In the genomic region with DNA sequence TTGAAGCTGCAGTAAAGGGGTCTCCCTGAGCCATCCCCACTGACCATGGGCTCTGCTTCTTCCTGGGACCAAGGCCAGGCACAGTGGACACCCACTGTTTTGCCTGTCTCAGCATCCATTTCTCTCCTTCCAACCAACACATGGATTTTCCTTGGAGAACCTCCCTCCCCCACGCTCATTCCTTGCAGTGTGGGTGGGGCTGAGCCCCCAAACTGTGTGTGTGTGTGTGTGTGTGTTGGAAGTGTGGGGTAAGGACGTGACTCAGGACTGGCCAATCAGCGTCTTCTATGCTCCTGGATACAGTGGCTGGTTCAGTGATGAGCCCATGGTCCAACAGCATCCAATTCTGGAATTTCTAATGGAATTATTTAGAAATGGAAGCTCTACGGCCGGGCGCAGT, we compare ENCODE assay signal across 1 cellular context.
TF ChIP-seq lines count a peak whose summit lies in the region.

No MANE protein-coding gene starts in this region.

TF ChIP-seq in HEK293, 187 proteins besides CTCF, POLR2A, EP300 and RAD21:
- TF ChIP-seq ZNF350 (tag by site-specific recombination; IDR thresholded peaks at IDR 0.05): no peak
- TF ChIP-seq, protein P1, sequence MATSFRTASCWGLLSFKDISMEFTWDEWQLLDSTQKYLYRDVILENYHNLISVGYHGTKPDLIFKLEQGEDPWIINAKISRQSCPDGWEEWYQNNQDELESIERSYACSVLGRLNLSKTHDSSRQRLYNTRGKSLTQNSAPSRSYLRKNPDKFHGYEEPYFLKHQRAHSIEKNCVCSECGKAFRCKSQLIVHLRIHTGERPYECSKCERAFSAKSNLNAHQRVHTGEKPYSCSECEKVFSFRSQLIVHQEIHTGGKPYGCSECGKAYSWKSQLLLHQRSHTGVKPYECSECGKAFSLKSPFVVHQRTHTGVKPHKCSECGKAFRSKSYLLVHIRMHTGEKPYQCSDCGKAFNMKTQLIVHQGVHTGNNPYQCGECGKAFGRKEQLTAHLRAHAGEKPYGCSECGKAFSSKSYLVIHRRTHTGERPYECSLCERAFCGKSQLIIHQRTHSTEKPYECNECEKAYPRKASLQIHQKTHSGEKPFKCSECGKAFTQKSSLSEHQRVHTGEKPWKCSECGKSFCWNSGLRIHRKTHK (tag by site-specific recombination; IDR thresholded peaks at IDR 0.05): no peak
- TF ChIP-seq ZNF239 (tag by site-specific recombination; IDR thresholded peaks at IDR 0.05): no peak
- TF ChIP-seq ZXDB (tag by site-specific recombination; IDR thresholded peaks at IDR 0.05): no peak
- TF ChIP-seq ZFHX2 (tag by site-specific recombination; conservative IDR thresholded peaks at IDR 0.05): peak; percentile 96
- TF ChIP-seq EGR2 (tag by site-specific recombination; IDR thresholded peaks at IDR 0.05; ENCODE audit: low read depth): peak; percentile 96
- TF ChIP-seq ZIC2 (tag by site-specific recombination; IDR thresholded peaks at IDR 0.05): 0 out of 2 replicates have a peak, but pooled peaks have one; percentile 23
- no peak for TF ChIP-seq ZNF10 (tag by site-specific recombination; IDR thresholded peaks at IDR 0.05)
- TF ChIP-seq, protein P2, sequence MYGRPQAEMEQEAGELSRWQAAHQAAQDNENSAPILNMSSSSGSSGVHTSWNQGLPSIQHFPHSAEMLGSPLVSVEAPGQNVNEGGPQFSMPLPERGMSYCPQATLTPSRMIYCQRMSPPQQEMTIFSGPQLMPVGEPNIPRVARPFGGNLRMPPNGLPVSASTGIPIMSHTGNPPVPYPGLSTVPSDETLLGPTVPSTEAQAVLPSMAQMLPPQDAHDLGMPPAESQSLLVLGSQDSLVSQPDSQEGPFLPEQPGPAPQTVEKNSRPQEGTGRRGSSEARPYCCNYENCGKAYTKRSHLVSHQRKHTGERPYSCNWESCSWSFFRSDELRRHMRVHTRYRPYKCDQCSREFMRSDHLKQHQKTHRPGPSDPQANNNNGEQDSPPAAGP (tag by site-specific recombination; IDR thresholded peaks at IDR 0.05): no peak
- TF ChIP-seq ZNF132 (tag by site-specific recombination; IDR thresholded peaks at IDR 0.05; ENCODE audit: borderline replicate concordance): no peak
- no peak for TF ChIP-seq KLF9 (tag by site-specific recombination; IDR thresholded peaks at IDR 0.05; ENCODE audit: low read depth)
- TF ChIP-seq MYNN (tag by site-specific recombination; IDR thresholded peaks at IDR 0.05; ENCODE audit: borderline replicate concordance): no peak
- TF ChIP-seq, protein P3, sequence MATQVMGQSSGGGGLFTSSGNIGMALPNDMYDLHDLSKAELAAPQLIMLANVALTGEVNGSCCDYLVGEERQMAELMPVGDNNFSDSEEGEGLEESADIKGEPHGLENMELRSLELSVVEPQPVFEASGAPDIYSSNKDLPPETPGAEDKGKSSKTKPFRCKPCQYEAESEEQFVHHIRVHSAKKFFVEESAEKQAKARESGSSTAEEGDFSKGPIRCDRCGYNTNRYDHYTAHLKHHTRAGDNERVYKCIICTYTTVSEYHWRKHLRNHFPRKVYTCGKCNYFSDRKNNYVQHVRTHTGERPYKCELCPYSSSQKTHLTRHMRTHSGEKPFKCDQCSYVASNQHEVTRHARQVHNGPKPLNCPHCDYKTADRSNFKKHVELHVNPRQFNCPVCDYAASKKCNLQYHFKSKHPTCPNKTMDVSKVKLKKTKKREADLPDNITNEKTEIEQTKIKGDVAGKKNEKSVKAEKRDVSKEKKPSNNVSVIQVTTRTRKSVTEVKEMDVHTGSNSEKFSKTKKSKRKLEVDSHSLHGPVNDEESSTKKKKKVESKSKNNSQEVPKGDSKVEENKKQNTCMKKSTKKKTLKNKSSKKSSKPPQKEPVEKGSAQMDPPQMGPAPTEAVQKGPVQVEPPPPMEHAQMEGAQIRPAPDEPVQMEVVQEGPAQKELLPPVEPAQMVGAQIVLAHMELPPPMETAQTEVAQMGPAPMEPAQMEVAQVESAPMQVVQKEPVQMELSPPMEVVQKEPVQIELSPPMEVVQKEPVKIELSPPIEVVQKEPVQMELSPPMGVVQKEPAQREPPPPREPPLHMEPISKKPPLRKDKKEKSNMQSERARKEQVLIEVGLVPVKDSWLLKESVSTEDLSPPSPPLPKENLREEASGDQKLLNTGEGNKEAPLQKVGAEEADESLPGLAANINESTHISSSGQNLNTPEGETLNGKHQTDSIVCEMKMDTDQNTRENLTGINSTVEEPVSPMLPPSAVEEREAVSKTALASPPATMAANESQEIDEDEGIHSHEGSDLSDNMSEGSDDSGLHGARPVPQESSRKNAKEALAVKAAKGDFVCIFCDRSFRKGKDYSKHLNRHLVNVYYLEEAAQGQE (tag by site-specific recombination; IDR thresholded peaks at IDR 0.05): no peak
